Comparison of ENCODE assay signal across 18 cellular contexts in genomic region chr14:34851395-34851794, GRCh38. TPM values are rescaled to one million over a fixed set of nuclear protein-coding genes. Genes with fewer than 3 reads are reported as not detected.
DNase-seq lines count a peak whose midpoint lies in the region; ATAC-seq lines count a peak whose summit lies in the region.
"Had no signal": no experiment of that assay in that cellular context is flagged by ENCODE, and none has a peak within 500 bp of the region (broad histone marks: within the 10 kb centered on the region; RNA-seq: fewer than 3 reads in every experiment).

No MANE protein-coding gene starts in this region.

- no peak overlapping the region for H2BK12ac ChIP-seq in mesenchymal stem cell (ENCODE audit: low read length in 2 of 2)

- H3K36me3 ChIP-seq in mesenchymal stem cell (ENCODE audit: control insufficient read depth in 1 of 2, insufficient read depth in 2 of 2, low read depth in 1 of 2, low read length in 2 of 2), result peaks cover 15 to 27% of the 10 kb centered on the region in 2 experiments

- no peak overlapping the region for H3K4me3 ChIP-seq in mesenchymal stem cell (ENCODE audit: insufficient read depth in 1 of 2, low read depth in 1 of 2, low read length in 2 of 2)
- H3K4me3 ChIP-seq: body of pancreas had no signal

- no peak overlapping the region for H2BK5ac ChIP-seq in mesenchymal stem cell (ENCODE audit: low read depth, low read length, poor library complexity, severe bottlenecking)

- H3K4ac ChIP-seq in mesenchymal stem cell (ENCODE audit: low read depth in 1 of 2, low read length in 2 of 2), result no peak overlapping the region

- H4K8ac ChIP-seq in mesenchymal stem cell (ENCODE audit: low read length), result no peak overlapping the region

- no peaks in the 10 kb centered on the region for H3K4me1 Mint-ChIP-seq in activated naive CD8-positive, alpha-beta T cell treated with anti-CD3 and anti-CD28 coated beads, Interleukin-2, amount 50 U/mL, for 24 hours

- peak; percentile 77 for DNase-seq in AG20443 (ENCODE audit: low spot score)
- peak; percentile 20 for DNase-seq in MV-4-11 (lab: John Stamatoyannopoulos, UW)
- peak; percentile 74 for DNase-seq in dermis blood vessel endothelial cell
- DNase-seq in mesenchymal stem cell, result no peak
- DNase-seq in GF-D8 (lab: John Stamatoyannopoulos, UW), result no peak
- DNase-seq in activated naive CD8-positive, alpha-beta T cell treated with anti-CD3 and anti-CD28 coated beads, Interleukin-2, amount 50 U/mL, for 24 hours, result no peak
- DNase-seq: activated gamma-delta T cell treated with Interleukin-2 at 50 U/mL for 16 hours, body of pancreas, COR-L47, EL, foreskin melanocyte, NCI-H2081, NCI-H524 treated with DMSO at 0.1 percent for 48 hours had no signal

- H3K79me1 ChIP-seq in mesenchymal stem cell (replicated peaks; ENCODE audit: low read length, poor library complexity, severe bottlenecking), result peaks cover 28% of the 10 kb centered on the region

- H3K9me3 Mint-ChIP-seq in activated naive CD8-positive, alpha-beta T cell treated with anti-CD3 and anti-CD28 coated beads, Interleukin-2, amount 50 U/mL, for 24 hours, result no peaks in the 10 kb centered on the region
- H3K9me3 Mint-ChIP-seq: IgD-negative memory B cell had no signal

- no peak overlapping the region for H2BK120ac ChIP-seq in mesenchymal stem cell (ENCODE audit: low read depth, low read length)

- peaks cover 51% of the 10 kb centered on the region for H3K36me3 Mint-ChIP-seq in activated naive CD8-positive, alpha-beta T cell treated with anti-CD3 and anti-CD28 coated beads, Interleukin-2, amount 50 U/mL, for 24 hours (ENCODE audit: low read depth)

- no peaks in the 10 kb centered on the region for H3K27me3 Mint-ChIP-seq in activated naive CD8-positive, alpha-beta T cell treated with anti-CD3 and anti-CD28 coated beads, Interleukin-2, amount 50 U/mL, for 24 hours
- H3K27me3 Mint-ChIP-seq: IgD-negative memory B cell had no signal

- H2BK15ac ChIP-seq in mesenchymal stem cell (ENCODE audit: low read depth, poor library complexity, severe bottlenecking), result no peak overlapping the region

- no peak overlapping the region for H4K91ac ChIP-seq in mesenchymal stem cell (ENCODE audit: low read length)

- H2AFZ ChIP-seq in mesenchymal stem cell (ENCODE audit: low read depth, low read length), result no peak overlapping the region

- H3K27ac Mint-ChIP-seq in activated naive CD8-positive, alpha-beta T cell treated with anti-CD3 and anti-CD28 coated beads, Interleukin-2, amount 50 U/mL, for 24 hours, result no peak overlapping the region
- H3K27ac Mint-ChIP-seq: IgD-negative memory B cell had no signal

- 93% methylated on average over 2 of the region's 2 CpGs for WGBS in mesenchymal stem cell

- no peak overlapping the region for H3K23ac ChIP-seq in mesenchymal stem cell (ENCODE audit: low read length in 2 of 2)

- no peaks in the 10 kb centered on the region for H3K4me1 ChIP-seq in mesenchymal stem cell (ENCODE audit: control insufficient read depth, insufficient read depth, low read depth, low read length)
- H3K4me1 ChIP-seq: body of pancreas had no signal

- H3K4me3 Mint-ChIP-seq in activated naive CD8-positive, alpha-beta T cell treated with anti-CD3 and anti-CD28 coated beads, Interleukin-2, amount 50 U/mL, for 24 hours, result no peak overlapping the region
- H3K4me3 Mint-ChIP-seq: IgD-negative memory B cell had no signal

- no peak overlapping the region for H3K18ac ChIP-seq in mesenchymal stem cell (ENCODE audit: low read depth in 1 of 2, low read length in 2 of 2)

- no peaks in the 10 kb centered on the region for H3K27me3 ChIP-seq in mesenchymal stem cell (ENCODE audit: control insufficient read depth in 1 of 2, insufficient read depth in 1 of 2, low read length in 2 of 2)
- H3K27me3 ChIP-seq: body of pancreas had no signal

- H3K14ac ChIP-seq in mesenchymal stem cell (ENCODE audit: low read length in 2 of 2), result no peak overlapping the region

- H3K9ac ChIP-seq in mesenchymal stem cell (ENCODE audit: low read length), result peak overlapping the region; percentile 59

- H3K9me3 ChIP-seq in mesenchymal stem cell (ENCODE audit: control insufficient read depth, low read length), result no peaks in the 10 kb centered on the region
- H3K9me3 ChIP-seq: body of pancreas had no signal

- H3K27ac ChIP-seq in mesenchymal stem cell (ENCODE audit: low read length, poor library complexity, severe bottlenecking), result no peak overlapping the region
- H3K27ac ChIP-seq: body of pancreas had no signal

- H2AK5ac ChIP-seq in mesenchymal stem cell (ENCODE audit: low read length, severe bottlenecking), result no peak overlapping the region

- ATAC-seq in GM19397 (IDR thresholded peaks at IDR 0.05; ENCODE audit: unreplicated experiment) (no peak), GM18873 (IDR thresholded peaks at IDR 0.05; ENCODE audit: low FRiP score, unreplicated experiment) (no peak)
- ATAC-seq in activated naive CD8-positive, alpha-beta T cell treated with anti-CD3 and anti-CD28 coated beads, Interleukin-2, amount 50 U/mL, for 24 hours, result no peak
- ATAC-seq: body of pancreas, left lobe of liver, sciatic nerve had no signal

- H3K4me2 ChIP-seq in mesenchymal stem cell (ENCODE audit: low read length, poor library complexity, severe bottlenecking), result no peak overlapping the region

RNA-seq across cellular contexts. Expression of gene BAZ1A, which starts 23.8 kb away (rescaled TPM):
- 54.8 and 76.5 TPM in 2 replicates for total RNA-seq in dermis blood vessel endothelial cell
- polyA plus RNA-seq in mesenchymal stem cell (2013, experiment 1 of 2), result 49.8 TPM
- 51.7 TPM for polyA plus RNA-seq in mesenchymal stem cell (2013, experiment 2 of 2)

Comparison
In these comparisons a context has a peak if more than half of its experiments do, and no peak if none do; other contexts are left out.
1. DNase-seq: peak in AG20443 (single experiment), MV-4-11 (single experiment) and dermis blood vessel endothelial cell (single experiment); none in mesenchymal stem cell (single experiment), GF-D8 (single experiment) and activated naive CD8-positive, alpha-beta T cell treated with anti-CD3 and anti-CD28 coated beads, Interleukin-2, amount 50 U/mL, for 24 hours (single experiment).